Comparison of ENCODE assay signal across 13 cellular contexts in genomic region chr2:221455214-221455613, GRCh38.
"Had no signal": no experiment of that assay in that cellular context is flagged by ENCODE, and none has a peak within 500 bp of the region (broad histone marks: within the 10 kb centered on the region; RNA-seq: fewer than 3 reads in every experiment).

No MANE protein-coding gene starts in this region.

- H3K4me1 ChIP-seq: transverse colon had no signal

- DNase-seq: activated CD4-positive, alpha-beta T cell treated with anti-CD3 and anti-CD28 coated beads, Interleukin-2, amount 50 U/mL, for 4 hours; activated CD4-positive, CD25-positive, alpha-beta regulatory T cell treated with anti-CD3 and anti-CD28 coated beads, Interleukin-2, amount 50 U/mL, for 72 hours; activated CD8-positive, alpha-beta memory T cell treated with anti-CD3 and anti-CD28 coated beads, Interleukin-2, amount 10 ng/mL, durations not matched to agents 7 days and 5 days; activated T-cell treated with anti-CD3 and anti-CD28 coated beads, Interleukin-2, amount 50 U/mL, for 72 hours; kidney; left ventricle myocardium superior; nephron progenitor cell; sigmoid colon; stimulated activated CD4-positive, alpha-beta T cell treated with anti-CD3 and anti-CD28 coated beads, Interleukin-12 subunit alpha, Interleukin-12 subunit beta, amount 100 ng/mL, for 4 hours; stimulated activated naive CD4-positive, alpha-beta T cell; substantia nigra; transverse colon had no signal

- H3K4me3 ChIP-seq: hepatocyte, sigmoid colon, transverse colon had no signal

- ATAC-seq: activated CD8-positive, alpha-beta memory T cell treated with anti-CD3 and anti-CD28 coated beads, Interleukin-2, amount 10 ng/mL, durations not matched to agents 7 days and 5 days; activated T-cell treated with anti-CD3 and anti-CD28 coated beads, Interleukin-2, amount 50 U/mL, for 72 hours; left ventricle myocardium superior had no signal

- H3K9me3 ChIP-seq: sigmoid colon, transverse colon had no signal

- H3K27me3 ChIP-seq: hepatocyte, sigmoid colon, transverse colon had no signal

- H3K27ac ChIP-seq: hepatocyte, sigmoid colon, transverse colon had no signal
